8 cellular contexts compared by ENCODE assay signal in the genomic region with DNA sequence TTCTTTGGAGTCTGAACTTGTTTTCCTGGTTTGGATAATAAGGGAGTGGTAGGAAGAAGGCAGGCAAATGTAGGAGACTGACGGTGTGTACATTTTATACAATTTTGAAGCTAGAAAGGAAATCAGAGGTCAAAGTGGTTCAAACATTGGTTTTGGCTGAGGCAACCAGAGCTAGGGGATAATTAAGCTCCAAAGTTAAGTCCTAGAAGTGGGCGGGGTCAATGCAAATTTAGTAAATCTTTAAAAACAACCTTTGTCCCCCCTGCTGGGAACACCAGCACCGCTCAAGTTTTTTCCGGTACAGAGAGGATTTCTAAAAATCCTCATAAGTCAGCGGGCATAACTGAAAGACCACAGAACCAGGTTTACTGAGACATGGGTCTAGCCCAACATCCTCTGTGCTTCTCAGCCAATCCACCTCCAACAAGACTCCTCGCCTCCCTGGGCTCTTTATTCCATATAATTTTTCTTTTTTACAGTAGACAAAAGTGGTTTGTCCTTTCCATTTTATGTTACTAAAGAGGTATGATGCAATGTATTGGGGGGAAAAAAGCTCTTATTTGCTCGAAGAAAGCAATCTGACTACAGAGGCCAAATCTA. TPM values are rescaled to one million over a fixed set of nuclear protein-coding genes. Genes with fewer than 3 reads are reported as not detected.
DNase-seq lines count a peak whose midpoint lies in the region; ATAC-seq and TF ChIP-seq lines count a peak whose summit lies in the region.

No MANE protein-coding gene starts in this region.

- H3K27ac Mint-ChIP-seq in activated CD4-positive, alpha-beta T cell treated with anti-CD3 and anti-CD28 coated beads, Interleukin-2, amount 10 ng/mL, durations not matched to agents 24 days and 14 days, result peak overlapping the region; percentile 95

- H3K4me1 ChIP-seq in ovary (ENCODE audit: insufficient read depth), result peaks cover 6% of the 10 kb centered on the region

- no peak for TF ChIP-seq POLR2A in ovary (IDR thresholded peaks at IDR 0.05)

- H3K9me3 ChIP-seq in ovary, result no peaks in the 10 kb centered on the region

- H3K4me3 Mint-ChIP-seq in activated CD4-positive, alpha-beta T cell treated with anti-CD3 and anti-CD28 coated beads, Interleukin-2, amount 10 ng/mL, durations not matched to agents 24 days and 14 days, result peak overlapping the region; percentile 96

- WGBS in ovary, 3 donors, result 1 to 2% (median 1%) methylated on average over 7 of the region's 7 CpGs

- H3K4me3 ChIP-seq in fibroblast of pulmonary artery (replicated peaks; ENCODE audit: low read depth, low read length), result peak overlapping the region; percentile 84
- peak overlapping the region; percentile 83 for H3K4me3 ChIP-seq in ovary

- peaks cover 43% of the 10 kb centered on the region for H3K36me3 Mint-ChIP-seq in activated CD4-positive, alpha-beta T cell treated with anti-CD3 and anti-CD28 coated beads, Interleukin-2, amount 10 ng/mL, durations not matched to agents 24 days and 14 days (ENCODE audit: low read depth)

- DNase-seq in ELF-1 (ENCODE audit: low read depth, low spot score), result peak; percentile 62
- peak; percentile 52 for DNase-seq in HuH-7 (ENCODE audit: low spot score)
- DNase-seq in activated CD4-positive, alpha-beta T cell treated with anti-CD3 and anti-CD28 coated beads, Interleukin-2, amount 10 ng/mL, durations not matched to agents 24 days and 14 days, result peak; percentile 77
- DNase-seq in fibroblast of pulmonary artery (ENCODE audit: low read depth), result peak; percentile 39
- DNase-seq in ovary, result no peak
- no peak for DNase-seq in putamen (ENCODE audit: low spot score)

- TF ChIP-seq EP300 in ovary (IDR thresholded peaks at IDR 0.05), result no peak

- intact Hi-C loops in activated CD4-positive, alpha-beta T cell treated with anti-CD3 and anti-CD28 coated beads, Interleukin-2, amount 10 ng/mL, durations not matched to agents 24 days and 14 days (cut with micrococcal nuclease), result loop anchor here (5.0 to 10.0 kb wide), 3 partner anchors 249 to 678 kb away; a partner anchor contains a TSS
- intact Hi-C loops in ovary (cut with DNase I), result loop anchor here in 2 of 4 donors (5.0 to 10.0 kb wide), 3 partner anchors 121 to 158 kb away; a partner anchor contains a TSS

- peak overlapping the region in 1 of 2 donors; percentile 94 for H3K27ac ChIP-seq in ovary

- H3K4me1 Mint-ChIP-seq in activated CD4-positive, alpha-beta T cell treated with anti-CD3 and anti-CD28 coated beads, Interleukin-2, amount 10 ng/mL, durations not matched to agents 24 days and 14 days, result peaks cover 47% of the 10 kb centered on the region

- no peaks in the 10 kb centered on the region for H3K36me3 ChIP-seq in ovary

- H3K27me3 ChIP-seq in ovary, result no peaks in the 10 kb centered on the region

- H3K9me3 Mint-ChIP-seq in activated CD4-positive, alpha-beta T cell treated with anti-CD3 and anti-CD28 coated beads, Interleukin-2, amount 10 ng/mL, durations not matched to agents 24 days and 14 days, result no peaks in the 10 kb centered on the region

- TF ChIP-seq CTCF in fibroblast of pulmonary artery (IDR thresholded peaks at IDR 0.05; ENCODE audit: low read length, missing control alignments) (no peak), ovary (IDR thresholded peaks at IDR 0.05) (no peak)

- ATAC-seq in HG03280 (IDR thresholded peaks at IDR 0.05; ENCODE audit: unreplicated experiment), result no peak
- ATAC-seq in GM21526 (IDR thresholded peaks at IDR 0.05; ENCODE audit: low FRiP score, unreplicated experiment), result no peak

- H3K27me3 Mint-ChIP-seq in activated CD4-positive, alpha-beta T cell treated with anti-CD3 and anti-CD28 coated beads, Interleukin-2, amount 10 ng/mL, durations not matched to agents 24 days and 14 days, result no peaks in the 10 kb centered on the region

RNA-seq across cellular contexts. Expression of a gene that starts 1.7 kb away (rescaled TPM):
- 112 and 114 TPM in 2 replicates for total RNA-seq in activated CD4-positive, alpha-beta T cell treated with anti-CD3 and anti-CD28 coated beads, Interleukin-2, amount 10 ng/mL, durations not matched to agents 24 days and 14 days
- 100 to 1,000 TPM; 116 to 142 (median 130) TPM for total RNA-seq in ovary
- 100 to 1,000 TPM in 1 of 2 donors, 10 to 100 TPM in 1; 92.2 to 164 TPM for polyA plus RNA-seq in ovary

RNA-seq across cellular contexts. Expression of a gene that starts 2.0 kb away (rescaled TPM):
- 38.9 and 42.2 TPM in 2 replicates for total RNA-seq in activated CD4-positive, alpha-beta T cell treated with anti-CD3 and anti-CD28 coated beads, Interleukin-2, amount 10 ng/mL, durations not matched to agents 24 days and 14 days
- total RNA-seq in ovary, result 10 to 100 TPM; 16.7 to 32.3 (median 26.8) TPM
- polyA plus RNA-seq in ovary, result 10 to 100 TPM; 11.5 to 13.5 TPM

Comparison
In these comparisons a context has a peak if more than half of its experiments do, and no peak if none do; other contexts are left out.
1. DNase-seq: peak in ELF-1 (single experiment), HuH-7 (single experiment), activated CD4-positive, alpha-beta T cell treated with anti-CD3 and anti-CD28 coated beads, Interleukin-2, amount 10 ng/mL, durations not matched to agents 24 days and 14 days (single experiment) and fibroblast of pulmonary artery (single experiment); none in ovary (0 of 5) and putamen (single experiment).